ENCODE assay signal across 8 cellular contexts in genomic region chr4:85474818-85475630, GRCh38. TPM values are rescaled to one million over a fixed set of nuclear protein-coding genes. Genes with fewer than 3 reads are reported as not detected.
DNase-seq lines count a peak whose midpoint lies in the region; ATAC-seq, FAIRE-seq and TF ChIP-seq lines count a peak whose summit lies in the region.

Gene ARHGAP24 (plus strand): TSS chr4:85475150.

- H3K27me3 ChIP-seq in SJCRH30 (no peaks in the 10 kb centered on the region), duodenal mucosa (ENCODE audit: control insufficient read depth in 1 of 2, insufficient read depth in 2 of 2, low read length in 2 of 2) (peaks cover 0 to 4% of the 10 kb centered on the region in 2 donors), HepG2 (ENCODE audit: control insufficient read depth in 1 of 2, insufficient read depth in 2 of 2, low read length in 2 of 2) (peaks cover 0 to 12% of the 10 kb centered on the region in 2 experiments; a peak in 1 of 5 replicates)

- no peaks in the 10 kb centered on the region for H3K9me3 Mint-ChIP-seq in stimulated activated naive B cell treated with anti-CD40 and anti-IgM and Interleukin-4, amounts not matched to agents 10 μg/mL and 1 μg/mL and 100 μg/mL, for 72 hours

- H3K27ac Mint-ChIP-seq in stimulated activated naive B cell treated with anti-CD40 and anti-IgM and Interleukin-4, amounts not matched to agents 10 μg/mL and 1 μg/mL and 100 μg/mL, for 72 hours: peak within 1 kb of the TSS; percentile 98

- CTCF ChIA-PET in HEK293 (lab: Yijun Ruan, JAX) (interaction anchor here (0.6 to 1.1 kb wide), 3 partner anchors 53 to 351 kb away, joined by 3 to 4 read pairs (median 3); no protein-coding TSS in a partner anchor), HepG2 (lab: Yijun Ruan, JAX; ENCODE audit: low intra/inter-chr PET ratio, low total read pairs) (no interaction called here)

- H3K36me3 ChIP-seq in HEK293 (ENCODE audit: control insufficient read depth in 2 of 2, insufficient read depth in 1 of 2, low read length in 2 of 2) (no peaks in the 10 kb centered on the region), SJCRH30 (peaks cover 4% of the 10 kb centered on the region; the same call in 1 of the 2 replicates), duodenal mucosa (ENCODE audit: control insufficient read depth in 1 of 2, insufficient read depth in 2 of 2, low read length in 2 of 2) (no peaks in the 10 kb centered on the region), HepG2 (replicated peaks in 1 of 2; ENCODE audit: control insufficient read depth in 1 of 2, insufficient read depth in 2 of 2, low read length in 2 of 2) (no peaks in the 10 kb centered on the region)

- TF ChIP-seq EP300 in HepG2 (IDR thresholded peaks at IDR 0.05; ENCODE audit: low read depth in 2 of 2, low read length in 2 of 2) (peak; percentile 50 to 72; a peak in 3 of 4 replicates), HepG2 (CRISPR knock-in tag; IDR thresholded peaks at IDR 0.05; ENCODE audit: borderline replicate concordance) (no peak; the same call in 1 of the 2 replicates)

- H3K4me3 ChIP-seq in HEK293 (ENCODE audit: low read depth, low read length) (peak within 1 kb of the TSS; percentile 54), SJCRH30 (peak within 1 kb of the TSS; percentile 69), duodenal mucosa (ENCODE audit: low read depth in 1 of 2, low read length in 2 of 2) (peak within 1 kb of the TSS; percentile 74 to 79), HepG2 (replicated peaks in 1 of 3; ENCODE audit: insufficient read depth in 1 of 3, low read depth in 2 of 3, low read length in 3 of 3) (peak within 1 kb of the TSS; percentile 47 to 65 (median 50); a peak in 5 of 6 replicates)

- TF ChIP-seq POLR2A in HepG2 (IDR thresholded peaks at IDR 0.05; ENCODE audit: insufficient read depth in 1 of 2, low read depth in 2 of 2, low read length in 2 of 2): no peak

- in situ Hi-C loops in HepG2 (cut with HindIII; ENCODE audit: extremely low pct_ligation_motif_present, low pct_unique_long_range_greater_than_20kb): no loop called here

- no peaks in the 10 kb centered on the region for H3K9me3 ChIP-seq in HEK293 (ENCODE audit: control insufficient read depth, insufficient read depth, low read depth, low read length)
- 0 out of 2 replicates have a peak, but pooled peaks cover 2% of the 10 kb centered on the region for H3K9me3 ChIP-seq in SJCRH30 (replicated peaks)
- no peaks in the 10 kb centered on the region for H3K9me3 ChIP-seq in duodenal mucosa (ENCODE audit: control insufficient read depth in 1 of 2, low read length in 2 of 2)
- no peaks in the 10 kb centered on the region for H3K9me3 ChIP-seq in HepG2 (ENCODE audit: low read length)

- ATAC-seq in HepG2: peak; percentile 99
- ATAC-seq in stimulated activated naive B cell treated with anti-CD40 and anti-IgM and Interleukin-4, amounts not matched to agents 10 μg/mL and 1 μg/mL and 100 μg/mL, for 72 hours (replicated peaks): peak; percentile 90 to 93

- H3K36me3 Mint-ChIP-seq in stimulated activated naive B cell treated with anti-CD40 and anti-IgM and Interleukin-4, amounts not matched to agents 10 μg/mL and 1 μg/mL and 100 μg/mL, for 72 hours: peaks cover 0 to 4% of the 10 kb centered on the region in 2 donors

- peak within 1 kb of the TSS; percentile 71 for H3K4me2 ChIP-seq in HepG2 (ENCODE audit: low read depth, low read length)

- no peaks in the 10 kb centered on the region for H3K27me3 Mint-ChIP-seq in stimulated activated naive B cell treated with anti-CD40 and anti-IgM and Interleukin-4, amounts not matched to agents 10 μg/mL and 1 μg/mL and 100 μg/mL, for 72 hours

- TF ChIP-seq RAD21 in HepG2 (CRISPR knock-in tag; IDR thresholded peaks at IDR 0.05): 0 out of 2 replicates have a peak, but pooled peaks have one; percentile 16

- peak; percentile 37 for DNase-seq in activated CD4-positive, alpha-beta T cell treated with anti-CD3 and anti-CD28 coated beads for 48 hours
- DNase-seq in activated CD4-positive, alpha-beta T cell treated with anti-CD3 and anti-CD28 coated beads, Interleukin-2, amount 50 U/mL, for 1 hour: no peak
- peak; percentile 96 for DNase-seq in M059J (ENCODE audit: low read depth)
- peak; percentile 99 to 100 for DNase-seq in SJCRH30
- DNase-seq in HepG2 (ENCODE audit: low spot score): peak; percentile 95
- DNase-seq in stimulated activated naive B cell treated with anti-CD40 and anti-IgM and Interleukin-4, amounts not matched to agents 10 μg/mL and 1 μg/mL and 100 μg/mL, for 72 hours: peak; percentile 90

- FAIRE-seq in HepG2 (lab: Jason Lieb, UNC): peak; percentile 76

- H3K4me1 ChIP-seq in HEK293 (ENCODE audit: control insufficient read depth, insufficient read depth, low read length): 0 out of 2 replicates have a peak, but pooled peaks cover 2% of the 10 kb centered on the region
- H3K4me1 ChIP-seq in SJCRH30: peaks cover 32% of the 10 kb centered on the region
- H3K4me1 ChIP-seq in duodenal mucosa (ENCODE audit: control insufficient read depth in 1 of 2, insufficient read depth in 2 of 2, low read length in 2 of 2): peaks cover 0 to 5% of the 10 kb centered on the region in 2 donors
- peaks cover 11% of the 10 kb centered on the region for H3K4me1 ChIP-seq in HepG2 (ENCODE audit: insufficient read depth, low read length)

- POLR2A ChIA-PET in HEK293 (lab: Yijun Ruan, JAX) (interaction anchor here (0.6 to 2.0 kb wide), 6 partner anchors 14 to 269 kb away, joined by 3 to 8 read pairs (median 4); no protein-coding TSS in a partner anchor), HepG2 (lab: Yijun Ruan, JAX) (no interaction called here)

- WGBS in HepG2 (ENCODE audit: low lambda C conversion rate): 2% methylated on average over 22 of the region's 41 CpGs

- intact Hi-C loops in HepG2 (cut with micrococcal nuclease; ENCODE audit: unreplicated experiment): loop anchor here (5.0 kb wide), 1 partner anchor 37 kb away; no protein-coding TSS in a partner anchor

- H3K4me3 Mint-ChIP-seq in stimulated activated naive B cell treated with anti-CD40 and anti-IgM and Interleukin-4, amounts not matched to agents 10 μg/mL and 1 μg/mL and 100 μg/mL, for 72 hours: peak within 1 kb of the TSS; percentile 92 to 97

- H2AFZ ChIP-seq in HepG2 (ENCODE audit: low read length): no peak within 1 kb of the TSS

- no peak for TF ChIP-seq CTCF in HEK293 (tag by site-specific recombination; IDR thresholded peaks at IDR 0.05)
- no peak for TF ChIP-seq CTCF in HepG2 (CRISPR knock-in tag; IDR thresholded peaks at IDR 0.05)

- H3K27ac ChIP-seq in HEK293 (ENCODE audit: extremely low read depth, low read depth, low read length): peak within 1 kb of the TSS; percentile 90
- peak within 1 kb of the TSS; percentile 90 for H3K27ac ChIP-seq in SJCRH30
- no peak within 1 kb of the TSS for H3K27ac ChIP-seq in duodenal mucosa (ENCODE audit: low read depth, low read length)
- no peak within 1 kb of the TSS for H3K27ac ChIP-seq in HepG2 (ENCODE audit: extremely low read length, insufficient read depth, low read length)

- H3K9ac ChIP-seq in duodenal mucosa (ENCODE audit: low read depth in 1 of 2, low read length in 2 of 2): peak within 1 kb of the TSS in 1 of 2 donors; percentile 34
- no peak within 1 kb of the TSS for H3K9ac ChIP-seq in HepG2 (ENCODE audit: insufficient read depth, low read depth, low read length)

- no TSS peak for BruUV-seq in HepG2 (replicated peaks; lab: Mats Ljungman, UMichigan)

- H3K4me1 Mint-ChIP-seq in stimulated activated naive B cell treated with anti-CD40 and anti-IgM and Interleukin-4, amounts not matched to agents 10 μg/mL and 1 μg/mL and 100 μg/mL, for 72 hours: peaks cover 39 to 46% of the 10 kb centered on the region in 2 donors

- H4K20me1 ChIP-seq in HepG2 (ENCODE audit: insufficient read depth, low read length): no peaks in the 10 kb centered on the region

- no peaks in the 10 kb centered on the region for H3K79me2 ChIP-seq in HepG2 (ENCODE audit: insufficient read depth, low read length)

TF ChIP-seq in HEK293, 187 proteins besides CTCF, POLR2A, EP300 and RAD21 (continues in another document):
- no peak; the same call in 1 of the 2 replicates for TF ChIP-seq KLF10 (tag by site-specific recombination; IDR thresholded peaks at IDR 0.05)

TF ChIP-seq in HepG2, 621 proteins besides CTCF, POLR2A, EP300 and RAD21 (continues in another document):
- TF ChIP-seq THAP7 (CRISPR knock-in tag; IDR thresholded peaks at IDR 0.05): no peak
- no peak for TF ChIP-seq ZMYM3 (CRISPR knock-in tag; IDR thresholded peaks at IDR 0.05)
- no peak for TF ChIP-seq NR2F1 (CRISPR knock-in tag; IDR thresholded peaks at IDR 0.05)
- TF ChIP-seq KLF11 (CRISPR knock-in tag; IDR thresholded peaks at IDR 0.05): no peak

RNA-seq across cellular contexts. Expression of gene ARHGAP24, which starts in this region (rescaled TPM):
- 7.9 and 14.2 TPM in 2 replicates for total RNA-seq in M059J (2014; rRNA removed; shearing (Covaris generic))
- total RNA-seq in SJCRH30 (2014; rRNA removed; shearing (Covaris generic)): 26.5 and 34.6 TPM in 2 replicates
- 0.22 and 0.55 TPM in 2 replicates for total RNA-seq in HepG2 (2016; rRNA removed; fragmentation: Illumina TruSeq; extraction: Trizol)
- total RNA-seq in HepG2 (2016; cell fraction: cytosol; rRNA removed; fragmentation: Illumina TruSeq; extraction: Trizol; ENCODE audit: low read depth): not detected in 2 replicates
- 0.19 and 0.24 TPM in 2 replicates for total RNA-seq in HepG2 (2016; cell fraction: insoluble cytoplasmic fraction; rRNA removed; fragmentation: Illumina TruSeq; extraction: Trizol)
- total RNA-seq in HepG2 (2016; cell fraction: membrane; rRNA removed; fragmentation: Illumina TruSeq; extraction: Trizol): not detected in 2 replicates
- total RNA-seq in HepG2 (2016; cell fraction: nucleus; rRNA removed; fragmentation: Illumina TruSeq; extraction: Trizol): 0.53 and 0.88 TPM in 2 replicates
- 0.05 and 0.07 TPM in 2 replicates for polyA plus RNA-seq in HepG2 (2011; rRNA removed)
- polyA plus RNA-seq in HepG2 (2011; cell fraction: cytosol; rRNA removed): 0.04 and 0.06 TPM in 2 replicates
- 0.16 TPM in 1 of 2 replicates, not detected in the other for polyA plus RNA-seq in HepG2 (2011; cell fraction: nucleus; rRNA removed)
- polyA plus RNA-seq in HepG2 (2012): not detected in 2 replicates
- not detected in 2 replicates for polyA plus RNA-seq in HepG2 (2016; cell fraction: cytosol; fragmentation: Illumina TruSeq; extraction: Trizol; ENCODE audit: low read depth)
- polyA plus RNA-seq in HepG2 (2016; cell fraction: insoluble cytoplasmic fraction; fragmentation: Illumina TruSeq; extraction: Trizol; ENCODE audit: low read depth): 0.24 and 0.32 TPM in 2 replicates
- not detected in 2 replicates for polyA plus RNA-seq in HepG2 (2016; cell fraction: membrane; fragmentation: Illumina TruSeq; extraction: Trizol; ENCODE audit: low read depth)
- polyA plus RNA-seq in HepG2 (2016; cell fraction: nucleus; fragmentation: Illumina TruSeq; extraction: Trizol; ENCODE audit: insufficient read depth, low read depth): 0.96 TPM in 1 of 2 replicates, not detected in the other
- polyA minus RNA-seq in HepG2 (2011; rRNA and poly(A)+ RNA removed; ENCODE audit: low replicate concordance): 0.58 TPM in 1 of 2 replicates, not detected in the other
- not detected in 2 replicates for polyA minus RNA-seq in HepG2 (2011; cell fraction: cytosol; rRNA and poly(A)+ RNA removed)
- polyA minus RNA-seq in HepG2 (2011; cell fraction: nucleus; rRNA and poly(A)+ RNA removed): 0.77 and 0.99 TPM in 2 replicates

Comparison
In these comparisons a context has a peak if more than half of its experiments do, and no peak if none do; other contexts are left out.
1. Peak in DNase-seq, ATAC-seq, H3K4me3 ChIP-seq and H3K4me2 ChIP-seq in HepG2; RNA of the gene not detected or under 1 TPM.
2. H3K27ac ChIP-seq: peak in HEK293 (single experiment) and SJCRH30 (single experiment); none in duodenal mucosa (single experiment) and HepG2 (single experiment).
3. Peak in every context shown above with its lines, with median percentiles within 50 percentile points of each other: H3K4me3 ChIP-seq.